Comparison of ENCODE assay signal across 10 cellular contexts in genomic region chr1:47934243-47934805, GRCh38.
A peak's percentile ranks its signal among the peaks of the same experiment; 100 is the strongest.
DNase-seq lines count a peak whose midpoint lies in the region; ATAC-seq and TF ChIP-seq lines count a peak whose summit lies in the region.
"Had no signal": no experiment of that assay in that cellular context is flagged by ENCODE, and none has a peak within 500 bp of the region (broad histone marks: within the 10 kb centered on the region; RNA-seq: fewer than 3 reads in every experiment).

No MANE protein-coding gene starts in this region.

- H3K23me2 ChIP-seq in H9 (ENCODE audit: insufficient read length, low read depth, low read length, poor library complexity, severe bottlenecking) = no peaks in the 10 kb centered on the region

- no peak overlapping the region for H2AFZ ChIP-seq in H9 (ENCODE audit: low read length)

- H4K91ac ChIP-seq in H9 (ENCODE audit: insufficient read length, low read depth, low read length) = no peak overlapping the region

- no peaks in the 10 kb centered on the region for H3K9me3 ChIP-seq in H9 (ENCODE audit: control insufficient read depth, low read depth, low read length)
- H3K9me3 ChIP-seq: neutrophil had no signal

- H4K5ac ChIP-seq in H9 (ENCODE audit: insufficient read length, low read depth, low read length) = no peak overlapping the region

- ATAC-seq in stimulated activated memory B cell treated with anti-CD40 and anti-IgM and Interleukin-4, amounts not matched to agents 10 μg/mL and 1 μg/mL and 100 μg/mL, for 72 hours = peak; percentile 37
- ATAC-seq in GM18511 (IDR thresholded peaks at IDR 0.05; ENCODE audit: unreplicated experiment) = no peak

- no peak overlapping the region for H3K27ac ChIP-seq in H9 (ENCODE audit: insufficient read length, low read depth, low read length)
- H3K27ac ChIP-seq: neutrophil had no signal

- H2AK5ac ChIP-seq in H9 (ENCODE audit: insufficient read length, low read length) = no peak overlapping the region

- H3K4me1 Mint-ChIP-seq in H9 = peaks cover 13 to 17% of the 10 kb centered on the region in 2 experiments
- no peaks in the 10 kb centered on the region for H3K4me1 Mint-ChIP-seq in stimulated activated memory B cell treated with anti-CD40 and anti-IgM and Interleukin-4, amounts not matched to agents 10 μg/mL and 1 μg/mL and 100 μg/mL, for 72 hours

- H2BK12ac ChIP-seq in H9 (ENCODE audit: insufficient read length, low read depth, low read length) = no peak overlapping the region

- no peak overlapping the region for H3K4ac ChIP-seq in H9 (ENCODE audit: low read depth, low read length)

- H2BK5ac ChIP-seq in H9 (ENCODE audit: insufficient read length, low read length) = no peak overlapping the region

- H3K4me3 ChIP-seq in choroid plexus epithelial cell (ENCODE audit: low read depth, low read length) = no peak overlapping the region

- H3K14ac ChIP-seq in H9 (ENCODE audit: insufficient read depth, low read length) = no peak overlapping the region

- no peak overlapping the region for H3K56ac ChIP-seq in H9 (ENCODE audit: insufficient read length, low read depth, low read length)

- DNase-seq in H9 = peak; percentile 41
- DNase-seq in choroid plexus epithelial cell (ENCODE audit: low read depth) = peak; percentile 64
- peak; percentile 83 for DNase-seq in left kidney (ENCODE audit: low read depth, low spot score)
- DNase-seq in NCI-H187 treated with DMSO at 0.1 percent for 48 hours (lab: John Stamatoyannopoulos, UW) = no peak
- DNase-seq in occipital lobe (lab: John Stamatoyannopoulos, UW) = no peak
- DNase-seq in UCSD-AML1 (lab: John Stamatoyannopoulos, UW; ENCODE audit: unreplicated experiment) = no peak
- DNase-seq: NCI-H146 had no signal

- no peak overlapping the region for H3K18ac ChIP-seq in H9 (ENCODE audit: insufficient read length, low read depth, low read length)

- no peaks in the 10 kb centered on the region; a peak in 1 of 7 replicates for H3K36me3 Mint-ChIP-seq in H9 (ENCODE audit: insufficient read depth in 1 of 3, low read depth in 3 of 3)
- no peaks in the 10 kb centered on the region for H3K36me3 Mint-ChIP-seq in stimulated activated memory B cell treated with anti-CD40 and anti-IgM and Interleukin-4, amounts not matched to agents 10 μg/mL and 1 μg/mL and 100 μg/mL, for 72 hours

- no peak overlapping the region for H3K9ac ChIP-seq in H9 (ENCODE audit: extremely low read depth, insufficient read length, low read length)

- WGBS in H9 (ENCODE audit: extremely low coverage, insufficient read length, low lambda C conversion rate) = no CpG with 5 or more reads among the region's 9 CpGs

- H3K27ac Mint-ChIP-seq in H9 = no peak overlapping the region
- H3K27ac Mint-ChIP-seq in stimulated activated memory B cell treated with anti-CD40 and anti-IgM and Interleukin-4, amounts not matched to agents 10 μg/mL and 1 μg/mL and 100 μg/mL, for 72 hours = no peak overlapping the region

- H3T11ph ChIP-seq in H9 (ENCODE audit: low read length) = no peak overlapping the region

- H3K4me1 ChIP-seq in H9 (ENCODE audit: insufficient read depth, low read length) = peaks cover 3% of the 10 kb centered on the region; the same call in 1 of the 2 replicates

- H4K8ac ChIP-seq in H9 (replicated peaks; ENCODE audit: insufficient read length, low read depth, low read length) = no peak overlapping the region

- no peak for TF ChIP-seq CTCF in H9 (conservative IDR thresholded peaks at IDR 0.05)
- no peak for TF ChIP-seq CTCF in choroid plexus epithelial cell (conservative IDR thresholded peaks at IDR 0.05; ENCODE audit: low read depth, low read length)

- H3K9me3 Mint-ChIP-seq in H9 = no peaks in the 10 kb centered on the region
- H3K9me3 Mint-ChIP-seq in stimulated activated memory B cell treated with anti-CD40 and anti-IgM and Interleukin-4, amounts not matched to agents 10 μg/mL and 1 μg/mL and 100 μg/mL, for 72 hours = no peaks in the 10 kb centered on the region

- no peaks in the 10 kb centered on the region for H4K20me1 ChIP-seq in H9 (ENCODE audit: control insufficient read depth, insufficient read depth, insufficient read length)

- H3K27me3 Mint-ChIP-seq in H9 (ENCODE audit: low read depth) = peaks cover 3% of the 10 kb centered on the region; the same call in 1 of the 2 replicates
- H3K27me3 Mint-ChIP-seq in stimulated activated memory B cell treated with anti-CD40 and anti-IgM and Interleukin-4, amounts not matched to agents 10 μg/mL and 1 μg/mL and 100 μg/mL, for 72 hours = peaks cover 10% of the 10 kb centered on the region

- no peak overlapping the region for H2BK15ac ChIP-seq in H9 (ENCODE audit: low read depth, low read length)

- no peak overlapping the region for H3K4me3 Mint-ChIP-seq in H9
- H3K4me3 Mint-ChIP-seq in stimulated activated memory B cell treated with anti-CD40 and anti-IgM and Interleukin-4, amounts not matched to agents 10 μg/mL and 1 μg/mL and 100 μg/mL, for 72 hours = no peak overlapping the region

- no peak overlapping the region for H3K4me2 ChIP-seq in H9 (ENCODE audit: insufficient read depth, insufficient read length, low read length)

- H3K79me2 ChIP-seq in H9 (ENCODE audit: insufficient read depth, low read length) = peaks cover 3% of the 10 kb centered on the region; the same call in 1 of the 2 replicates

- no peak overlapping the region for H2BK120ac ChIP-seq in H9 (ENCODE audit: low read depth, low read length, poor library complexity, severe bottlenecking)

- H3K23ac ChIP-seq in H9 (ENCODE audit: insufficient read length, low read depth, low read length) = no peak overlapping the region

- H2BK20ac ChIP-seq in H9 (ENCODE audit: low read depth, low read length, poor library complexity, severe bottlenecking) = no peak overlapping the region

- no peaks in the 10 kb centered on the region for H3K79me1 ChIP-seq in H9 (ENCODE audit: insufficient read depth, low read depth, low read length, poor library complexity, severe bottlenecking)

- H3K27me3 ChIP-seq in H9 (ENCODE audit: insufficient read depth, low read length) = no peaks in the 10 kb centered on the region

Comparison
In these comparisons a context has a peak if more than half of its experiments do, and no peak if none do; other contexts are left out.
1. DNase-seq: peak in H9 (single experiment), choroid plexus epithelial cell (single experiment) and left kidney (single experiment); none in NCI-H187 treated with DMSO at 0.1 percent for 48 hours (single experiment), occipital lobe (single experiment) and UCSD-AML1 (single experiment).